1 cellular context compared by ENCODE assay signal in genomic region chr14:90373887-90374286, GRCh38.
TF ChIP-seq lines count a peak whose summit lies in the region.

No MANE protein-coding gene starts in this region.

TF ChIP-seq in SK-N-SH, 30 proteins besides CTCF, POLR2A, EP300 and RAD21 (continued from another document):
- no peak for TF ChIP-seq REST (IDR thresholded peaks at IDR 0.05; ENCODE audit: low read depth, low read length)
